Comparison of ENCODE assay signal across 15 cellular contexts in the genomic region with DNA sequence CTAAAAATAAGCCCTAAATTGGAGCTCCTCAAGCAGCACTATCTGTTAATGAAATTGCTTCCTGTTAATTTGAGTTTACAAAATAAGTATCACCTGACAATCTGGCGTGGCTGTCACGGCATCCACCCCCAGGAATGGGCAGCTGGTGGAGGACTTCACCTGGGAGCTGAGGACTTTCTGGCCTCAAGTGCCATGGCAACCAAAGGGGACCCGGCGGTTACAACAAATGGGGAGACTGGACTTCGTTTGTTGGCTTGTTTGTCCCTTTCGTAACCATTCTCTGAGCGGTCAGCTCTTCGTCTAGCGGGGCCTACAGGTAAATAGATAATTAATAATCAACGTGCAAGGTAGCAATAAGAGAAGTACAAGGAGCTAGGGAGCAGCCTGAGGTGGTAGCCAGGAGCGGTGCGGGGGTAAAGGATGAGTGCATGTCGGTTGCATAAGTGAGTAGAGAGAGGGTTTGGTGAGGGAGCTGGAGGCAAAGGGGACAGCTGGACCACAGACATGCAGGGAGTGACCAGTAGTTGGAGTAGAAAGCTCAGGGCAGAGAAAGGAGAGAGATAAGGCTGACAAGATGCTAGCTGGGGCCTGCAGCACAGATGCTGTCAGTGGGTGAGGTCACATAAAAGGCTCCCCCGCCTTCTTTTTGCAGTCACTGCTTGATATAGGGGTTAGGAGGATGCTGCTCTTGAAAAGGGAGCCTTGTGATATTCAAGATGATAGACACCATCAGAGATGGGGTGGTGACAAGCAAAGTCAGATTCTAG.
"Had no signal": no experiment of that assay in that cellular context is flagged by ENCODE, and none has a peak within 500 bp of the region (broad histone marks: within the 10 kb centered on the region; RNA-seq: fewer than 3 reads in every experiment).

No MANE protein-coding gene starts in this region.

- H3K27me3 Mint-ChIP-seq: activated B cell treated with CpG ODN at 0.5 μM for 24 hours, naive B cell had no signal

- DNase-seq: activated B cell treated with CpG ODN at 0.5 μM for 24 hours; activated CD4-positive, alpha-beta T cell treated with anti-CD3 and anti-CD28 coated beads, Interleukin-2, amount 50 U/mL, for 1 hour; activated T-cell treated with anti-CD3 and anti-CD28 coated beads, Interleukin-2, amount 50 U/mL, for 72 hours; cerebellar nuclear complex; dermis blood vessel endothelial cell; erythroblast; lower lobe of right lung; naive B cell; right cardiac atrium; stimulated activated naive CD4-positive, alpha-beta T cell; substantia nigra; upper lobe of left lung had no signal

- H3K4me3 ChIP-seq: lower lobe of right lung, SK-N-MC, upper lobe of left lung had no signal

- H3K36me3 ChIP-seq: lower lobe of right lung, upper lobe of left lung had no signal

- H3K4me3 Mint-ChIP-seq: activated B cell treated with CpG ODN at 0.5 μM for 24 hours, endodermal cell, mesothelial cell of epicardium had no signal

- H3K9me3 Mint-ChIP-seq: activated B cell treated with CpG ODN at 0.5 μM for 24 hours; activated T-cell treated with anti-CD3 and anti-CD28 coated beads, Interleukin-2, amount 50 U/mL, for 72 hours; endodermal cell; mesothelial cell of epicardium; naive B cell had no signal

- ATAC-seq: lower lobe of right lung, right cardiac atrium had no signal

- H3K9me3 ChIP-seq: lower lobe of right lung, upper lobe of left lung had no signal

- H3K27me3 ChIP-seq: upper lobe of left lung had no signal

- H3K27ac Mint-ChIP-seq: activated B cell treated with CpG ODN at 0.5 μM for 24 hours; activated T-cell treated with anti-CD3 and anti-CD28 coated beads, Interleukin-2, amount 50 U/mL, for 72 hours; endodermal cell; mesothelial cell of epicardium had no signal

- H3K27ac ChIP-seq: lower lobe of right lung, SK-N-MC, upper lobe of left lung had no signal

- H3K36me3 Mint-ChIP-seq: mesothelial cell of epicardium, naive B cell had no signal
